1 cellular context compared by ENCODE assay signal in the genomic region with DNA sequence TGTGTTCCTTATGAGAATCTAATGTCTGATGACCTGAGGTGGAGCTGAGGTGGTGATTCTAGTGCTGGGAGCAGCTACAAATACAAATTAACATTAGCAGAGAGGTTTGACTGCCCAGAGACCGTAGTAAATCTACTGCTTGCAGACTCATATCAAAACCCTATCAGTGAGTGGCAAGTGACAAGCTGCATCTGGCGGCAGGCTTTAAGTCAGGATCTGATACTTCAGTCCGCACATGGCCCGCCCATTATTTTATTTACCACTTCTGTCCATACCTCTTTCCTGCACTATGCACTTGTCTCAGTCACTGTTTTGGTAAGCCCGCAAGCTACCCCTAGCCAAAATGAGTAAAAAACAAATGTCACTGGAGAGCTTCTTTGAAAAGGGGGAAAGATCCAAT.
TF ChIP-seq lines count a peak whose summit lies in the region.

No MANE protein-coding gene starts in this region.

TF ChIP-seq in K562, 482 proteins besides CTCF, POLR2A, EP300 and RAD21:
- TF ChIP-seq MEIS2 (IDR thresholded peaks at IDR 0.05; ENCODE audit: partially characterized antibody) (peak; percentile 24), CBX1 (IDR thresholded peaks at IDR 0.05; ENCODE audit: low read depth) (no peak)
